ENCODE assay signal across 8 cellular contexts in the genomic region with DNA sequence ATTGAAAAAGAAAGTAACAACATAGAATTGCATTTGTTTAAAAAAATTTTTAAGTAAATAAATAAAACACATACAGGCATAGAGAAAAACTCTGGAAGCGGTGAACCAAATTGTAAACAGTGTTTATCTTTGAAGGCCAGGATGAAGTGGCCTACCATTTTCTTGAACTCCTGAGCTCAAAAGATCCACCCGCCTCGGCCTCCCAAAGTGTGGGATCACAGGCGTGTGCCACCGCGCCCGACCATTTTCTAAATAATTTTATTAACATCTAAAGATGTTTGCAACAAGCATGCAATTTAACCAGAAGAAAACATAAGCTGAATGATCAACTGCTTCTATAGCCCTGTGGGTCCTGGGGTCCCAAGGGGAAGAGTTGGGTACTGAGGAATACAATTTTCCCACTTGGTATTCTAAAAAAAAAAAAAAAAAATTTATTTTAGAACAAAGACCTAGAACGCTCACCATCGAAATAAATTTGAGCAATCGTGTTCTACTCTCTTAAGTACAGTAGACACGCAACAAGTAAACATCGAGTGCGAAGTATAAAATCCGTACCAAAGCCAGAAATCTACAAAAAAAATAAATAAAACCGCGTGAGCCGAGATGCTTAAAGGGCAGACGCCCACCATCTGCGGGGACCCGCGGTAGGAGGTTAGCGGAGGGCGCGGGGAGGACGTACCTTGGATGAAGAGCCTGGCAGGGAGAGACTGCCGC. TPM values are rescaled to one million over a fixed set of nuclear protein-coding genes. Genes with fewer than 3 reads are reported as not detected.
DNase-seq lines count a peak whose midpoint lies in the region; ATAC-seq and TF ChIP-seq lines count a peak whose summit lies in the region.

No MANE protein-coding gene starts in this region.

- H2AFZ ChIP-seq in GM23248 (peak overlapping the region; percentile 89), SU-DHL-6 (ENCODE audit: low read depth, low read length, severe bottlenecking) (peak overlapping the region; percentile 33)

- H3K9me3 ChIP-seq in GM23248 (ENCODE audit: low read depth): no peaks in the 10 kb centered on the region
- H3K9me3 ChIP-seq in SU-DHL-6 (ENCODE audit: insufficient read depth, low read length): 0 out of 2 replicates have a peak, but pooled peaks cover under 1% of the 10 kb centered on the region
- no peaks in the 10 kb centered on the region for H3K9me3 ChIP-seq in ovary

- H4K20me1 ChIP-seq in GM23248 (ENCODE audit: insufficient read depth) (no peaks in the 10 kb centered on the region), SU-DHL-6 (ENCODE audit: low read depth, low read length) (peaks cover 8% of the 10 kb centered on the region)

- TF ChIP-seq CTCF in 22Rv1 (IDR thresholded peaks at IDR 0.05) (no peak), SU-DHL-6 (IDR thresholded peaks at IDR 0.05; ENCODE audit: insufficient read depth, low read length, poor library complexity, severe bottlenecking) (no peak), epithelial cell of proximal tubule (conservative IDR thresholded peaks at IDR 0.05; ENCODE audit: low read depth, low read length) (no peak), ovary (IDR thresholded peaks at IDR 0.05) (no peak), omental fat pad (IDR thresholded peaks at IDR 0.05) (no peak)

- intact Hi-C loops in ovary (cut with DNase I): loop anchor here in 2 of 4 donors (5.0 to 10.0 kb wide), 4 partner anchors 115 to 355 kb away; a partner anchor contains a TSS

- peak overlapping the region; percentile 97 for H3K27ac ChIP-seq in 22Rv1
- H3K27ac ChIP-seq in GM23248: peak overlapping the region; percentile 94
- H3K27ac ChIP-seq in SU-DHL-6 (ENCODE audit: low read depth, low read length): peak overlapping the region; percentile 90
- peak overlapping the region; percentile 78 to 91 for H3K27ac ChIP-seq in ovary

- H3K9me2 ChIP-seq in GM23248 (ENCODE audit: insufficient read depth) (no peaks in the 10 kb centered on the region), SU-DHL-6 (replicated peaks; ENCODE audit: insufficient read depth, low read length) (no peaks in the 10 kb centered on the region)

- no peaks in the 10 kb centered on the region; the same call in 1 of the 2 replicates for H3K79me2 ChIP-seq in GM23248 (ENCODE audit: insufficient read depth)
- H3K79me2 ChIP-seq in SU-DHL-6 (ENCODE audit: insufficient read depth, low read length): peaks cover 54% of the 10 kb centered on the region

- H3F3A ChIP-seq in GM23248 (ENCODE audit: insufficient read depth): peaks cover 14% of the 10 kb centered on the region
- peaks cover 21% of the 10 kb centered on the region for H3F3A ChIP-seq in SU-DHL-6 (ENCODE audit: insufficient read depth)

- no peaks in the 10 kb centered on the region for H3K36me3 ChIP-seq in GM23248 (ENCODE audit: low read depth)
- H3K36me3 ChIP-seq in SU-DHL-6 (ENCODE audit: low read length): no peaks in the 10 kb centered on the region
- H3K36me3 ChIP-seq in ovary: no peaks in the 10 kb centered on the region

- 1% methylated on average over 26 of the region's 26 CpGs for WGBS in GM23248 (ENCODE audit: low coverage in 1 of 2, low lambda C conversion rate in 2 of 2, missing lambda C conversion rate in 2 of 2), 2 experiments
- WGBS in ovary, 3 donors: 0 to 1% (median 1%) methylated on average over 26 of the region's 26 CpGs

- H3K27me3 ChIP-seq in GM23248 (replicated peaks; ENCODE audit: insufficient read depth) (no peaks in the 10 kb centered on the region), SU-DHL-6 (ENCODE audit: low read length) (no peaks in the 10 kb centered on the region), ovary (no peaks in the 10 kb centered on the region)

- no peak for TF ChIP-seq EP300 in ovary (IDR thresholded peaks at IDR 0.05)

- H3K4me2 ChIP-seq in GM23248 (ENCODE audit: unreplicated experiment) (peak overlapping the region; percentile 89), SU-DHL-6 (ENCODE audit: low read depth, low read length, poor library complexity, severe bottlenecking) (peak overlapping the region; percentile 96)

- ATAC-seq in omental fat pad (ENCODE audit: low FRiP score): no peak

- DNase-seq in GM23248 (peak; percentile 58), epithelial cell of proximal tubule (ENCODE audit: low read depth) (no peak), ovary (no peak), omental fat pad (ENCODE audit: low spot score) (no peak), midbrain (lab: John Stamatoyannopoulos, UW) (no peak), anterior cingulate cortex (lab: John Stamatoyannopoulos, UW) (no peak)

- in situ Hi-C loops in GM23248 (cut with MboI): loop anchor here (25.0 kb wide), 1 partner anchor 340 kb away; no protein-coding TSS in a partner anchor

- peak overlapping the region; percentile 84 for H3K4me3 ChIP-seq in GM23248
- H3K4me3 ChIP-seq in SU-DHL-6 (ENCODE audit: insufficient read depth, low read length, poor library complexity, severe bottlenecking): peak overlapping the region; percentile 97
- peak overlapping the region; percentile 85 for H3K4me3 ChIP-seq in epithelial cell of proximal tubule (ENCODE audit: low read depth, low read length)
- H3K4me3 ChIP-seq in ovary: peak overlapping the region; percentile 61

- H3K9ac ChIP-seq in GM23248 (peak overlapping the region; percentile 93), SU-DHL-6 (ENCODE audit: low read length) (peak overlapping the region; percentile 78)

- peaks cover 25% of the 10 kb centered on the region for H3K4me1 ChIP-seq in GM23248 (ENCODE audit: insufficient read depth)
- H3K4me1 ChIP-seq in ovary (ENCODE audit: insufficient read depth): peaks cover 10% of the 10 kb centered on the region

- TF ChIP-seq POLR2A in ovary (IDR thresholded peaks at IDR 0.05): no peak

RNA-seq across cellular contexts. Expression of a gene that starts 0.5 kb away (rescaled TPM):
- total RNA-seq in GM23248 (2014; rRNA removed; shearing (Covaris generic)): 28.9 and 30.2 TPM in 2 replicates
- 23.3 and 24.4 TPM in 2 replicates for polyA plus RNA-seq in GM23248 (2016; fragmentation: Nextera tagmentation; extraction: Ambion mirVana)
- 26.8 and 27.1 TPM in 2 replicates for total RNA-seq in epithelial cell of proximal tubule
- total RNA-seq in ovary: 10 to 100 TPM; 14.7 to 44.3 (median 20.8) TPM
- polyA plus RNA-seq in ovary: 10 to 100 TPM; 12.5 to 14.5 TPM
- 10 to 100 TPM; 28.5 to 58.0 (median 29.7) TPM for total RNA-seq in omental fat pad
